Comparison of ENCODE assay signal across 8 cellular contexts in the genomic region with DNA sequence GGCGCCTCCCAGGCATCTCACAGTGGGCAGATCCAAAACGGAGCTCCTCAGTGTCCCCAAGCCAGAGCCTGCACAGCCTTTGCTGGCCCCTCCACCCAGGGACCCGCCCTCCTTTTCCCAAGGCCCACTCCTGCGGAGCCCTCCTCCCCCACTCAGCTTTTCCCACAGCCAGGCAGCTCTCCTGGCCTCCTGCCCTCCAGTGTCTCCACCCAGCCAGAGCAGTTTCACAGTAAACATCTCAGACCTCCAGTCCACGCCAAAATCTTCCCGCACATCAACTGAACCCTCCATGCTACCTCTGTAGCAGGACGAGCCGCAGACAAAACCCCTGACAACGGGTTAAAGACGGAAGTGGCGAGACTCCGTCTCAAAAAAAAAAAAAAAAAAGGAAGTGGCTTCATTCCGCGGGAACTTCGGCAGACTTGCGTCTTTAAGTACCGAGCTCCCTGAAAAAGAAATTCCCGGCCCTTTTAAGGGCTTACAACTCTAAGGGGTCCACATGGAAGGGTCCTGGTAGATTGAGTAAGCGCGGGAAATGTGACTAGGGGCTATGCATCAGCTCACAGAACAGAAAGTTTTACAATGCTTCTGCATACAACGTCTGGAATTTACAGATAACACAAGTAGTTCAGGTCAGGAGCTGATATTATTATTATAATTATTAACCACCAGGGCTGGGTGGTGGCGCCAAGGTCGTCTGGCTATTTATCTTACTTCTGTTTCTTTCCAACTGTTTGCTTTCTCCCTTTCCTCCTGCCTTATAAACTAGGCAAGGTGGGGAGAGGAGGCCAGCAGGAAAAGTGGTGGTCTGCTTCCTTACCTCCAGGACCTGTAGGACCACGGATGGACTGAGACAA. TPM values are rescaled to one million over a fixed set of nuclear protein-coding genes. Genes with fewer than 3 reads are reported as not detected.
DNase-seq lines count a peak whose midpoint lies in the region; ATAC-seq, FAIRE-seq and TF ChIP-seq lines count a peak whose summit lies in the region.

No MANE protein-coding gene starts in this region.

- H3K4me3 ChIP-seq in GM23338 (no peak overlapping the region), duodenal mucosa (ENCODE audit: low read depth in 1 of 2, low read length in 2 of 2) (peak overlapping the region; percentile 74 to 89)

- no peaks in the 10 kb centered on the region; the same call in 1 of the 2 replicates for H4K20me1 ChIP-seq in GM23338 (replicated peaks; ENCODE audit: insufficient read depth)

- H3K9ac ChIP-seq in duodenal mucosa (ENCODE audit: low read depth in 1 of 2, low read length in 2 of 2), result peak overlapping the region; percentile 56 to 69

- H3K36me3 Mint-ChIP-seq in GM23338 (ENCODE audit: low read depth), result no peaks in the 10 kb centered on the region; the same call in 2 of the 3 replicates

- TF ChIP-seq CTCF in GM23338 (conservative IDR thresholded peaks at IDR 0.05; ENCODE audit: low read depth in 2 of 2), result no peak
- no peak for TF ChIP-seq CTCF in RWPE1 (conservative IDR thresholded peaks at IDR 0.05; ENCODE audit: low read depth)

- no peaks in the 10 kb centered on the region; the same call in 2 of the 3 replicates for H3K9me3 Mint-ChIP-seq in GM23338

- no peak for FAIRE-seq in frontal cortex (lab: Jason Lieb, UNC)

- CTCF ChIA-PET in RWPE1 (lab: Yijun Ruan, JAX), result interaction anchor here (0.9 to 1.6 kb wide), 4 partner anchors 61 to 175 kb away, joined by 3 to 9 read pairs (median 4); partner anchors contain the start of genes ANAPC2, NRARP and SSNA1

- no peak overlapping the region for H2AFZ ChIP-seq in GM23338

- H3K79me2 ChIP-seq in GM23338 (replicated peaks; ENCODE audit: insufficient read depth), result 0 out of 2 replicates have a peak, but pooled peaks cover 8% of the 10 kb centered on the region

- POLR2A ChIA-PET in RWPE1 (lab: Yijun Ruan, JAX; ENCODE audit: low non-redundant PET), result interaction anchor here (0.7 kb wide), 1 partner anchor 36 kb away, joined by 7 read pairs; no protein-coding TSS in a partner anchor

- DNase-seq in GM23338 (ENCODE audit: low spot score), result no peak
- no peak for DNase-seq in RWPE1 (ENCODE audit: low spot score)
- DNase-seq in pons (ENCODE audit: low spot score), result peak; percentile 15
- DNase-seq in HuH-7 (ENCODE audit: low spot score), result no peak
- DNase-seq in frontal cortex (ENCODE audit: low spot score in 2 of 2), result no peak

- H3K4me3 Mint-ChIP-seq in GM23338, result peak overlapping the region; percentile 89

- peaks cover 15% of the 10 kb centered on the region for H3K4me1 Mint-ChIP-seq in GM23338

- peaks cover 8% of the 10 kb centered on the region for H3K27me3 Mint-ChIP-seq in GM23338 (ENCODE audit: insufficient read depth, low read depth, poor library complexity)

- H3K4me1 ChIP-seq in GM23338 (ENCODE audit: insufficient read depth) (peaks cover 10% of the 10 kb centered on the region; the same call in 1 of the 2 replicates), duodenal mucosa (ENCODE audit: control insufficient read depth in 1 of 2, insufficient read depth in 2 of 2, low read length in 2 of 2) (peaks cover 16 to 28% of the 10 kb centered on the region in 2 donors)

- H3F3A ChIP-seq in GM23338 (replicated peaks; ENCODE audit: low read depth), result peaks cover 8% of the 10 kb centered on the region

- no peak overlapping the region for H3K27ac Mint-ChIP-seq in GM23338

- ATAC-seq in GM23338, result no peak
- ATAC-seq in HG02852 (IDR thresholded peaks at IDR 0.05; ENCODE audit: unreplicated experiment), result no peak
- ATAC-seq in HG03469 (IDR thresholded peaks at IDR 0.05; ENCODE audit: unreplicated experiment), result no peak

- H3K36me3 ChIP-seq in GM23338 (ENCODE audit: insufficient read depth) (no peaks in the 10 kb centered on the region), duodenal mucosa (ENCODE audit: control insufficient read depth in 1 of 2, insufficient read depth in 2 of 2, low read length in 2 of 2) (no peaks in the 10 kb centered on the region)

- no peak overlapping the region for H3K4me2 ChIP-seq in GM23338

- no peaks in the 10 kb centered on the region for H3K9me3 ChIP-seq in duodenal mucosa (ENCODE audit: control insufficient read depth in 1 of 2, low read length in 2 of 2)

- H3K27ac ChIP-seq in GM23338 (ENCODE audit: low read depth), result no peak overlapping the region
- peak overlapping the region; percentile 83 for H3K27ac ChIP-seq in RWPE1
- H3K27ac ChIP-seq in duodenal mucosa (ENCODE audit: low read depth, low read length), result peak overlapping the region; percentile 58

- no peaks in the 10 kb centered on the region for H3K9me2 ChIP-seq in GM23338 (ENCODE audit: insufficient read depth)

- peaks cover 21% of the 10 kb centered on the region for H3K27me3 ChIP-seq in GM23338 (ENCODE audit: insufficient read depth)
- no peaks in the 10 kb centered on the region for H3K27me3 ChIP-seq in duodenal mucosa (ENCODE audit: control insufficient read depth in 1 of 2, insufficient read depth in 2 of 2, low read length in 2 of 2)

TF ChIP-seq in GM23338, 12 proteins besides CTCF, POLR2A, EP300 and RAD21 (continues in another document):
- TF ChIP-seq ZNF462 (CRISPR knock-in tag; IDR thresholded peaks at IDR 0.05) (no peak), POLR2AphosphoS5 (IDR thresholded peaks at IDR 0.05; ENCODE audit: low read depth) (no peak)

RNA-seq across cellular contexts. Expression of gene GRIN1, which starts 11.4 kb away (rescaled TPM):
- 2.1 and 5.5 TPM in 2 replicates for total RNA-seq in GM23338 (2014; rRNA removed; shearing (Covaris generic))
- 2.5 and 2.7 TPM in 2 replicates for polyA plus RNA-seq in GM23338 (2016; fragmentation: Nextera tagmentation; extraction: Ambion mirVana)
- 29.8 TPM for total RNA-seq in frontal cortex

RNA-seq across cellular contexts. Expression of gene DPP7, which starts 13.0 kb away (rescaled TPM):
- total RNA-seq in GM23338 (2014; rRNA removed; shearing (Covaris generic)), result 9.7 and 19.7 TPM in 2 replicates
- 25.2 and 26.8 TPM in 2 replicates for polyA plus RNA-seq in GM23338 (2016; fragmentation: Nextera tagmentation; extraction: Ambion mirVana)
- total RNA-seq in frontal cortex, result 38.3 TPM

RNA-seq across cellular contexts. Expression of gene MAN1B1, which starts 40.7 kb away (rescaled TPM):
- 35.7 and 39.9 TPM in 2 replicates for total RNA-seq in GM23338 (2014; rRNA removed; shearing (Covaris generic))
- polyA plus RNA-seq in GM23338 (2016; fragmentation: Nextera tagmentation; extraction: Ambion mirVana), result 15.7 and 18.2 TPM in 2 replicates
- 42.0 TPM for total RNA-seq in frontal cortex

RNA-seq across cellular contexts. Expression of gene LRRC26, which starts 42.3 kb away (rescaled TPM):
- 0.16 and 0.21 TPM in 2 replicates for total RNA-seq in GM23338 (2014; rRNA removed; shearing (Covaris generic))
- 3.0 and 4.3 TPM in 2 replicates for polyA plus RNA-seq in GM23338 (2016; fragmentation: Nextera tagmentation; extraction: Ambion mirVana)
- 0.41 TPM for total RNA-seq in frontal cortex

RNA-seq across cellular contexts. Expression of gene TMEM210, which starts 44.3 kb away (rescaled TPM):
- total RNA-seq in GM23338 (2014; rRNA removed; shearing (Covaris generic)), result not detected in 2 replicates
- polyA plus RNA-seq in GM23338 (2016; fragmentation: Nextera tagmentation; extraction: Ambion mirVana), result not detected in 2 replicates
- total RNA-seq in frontal cortex, result not detected
